In genomic region chr9:84668204-84669007, GRCh38 we compare ENCODE assay signal across 8 cellular contexts. TPM values are rescaled to one million over a fixed set of nuclear protein-coding genes. Genes with fewer than 3 reads are reported as not detected.
A peak's percentile ranks its signal among the peaks of the same experiment; 100 is the strongest.
DNase-seq lines count a peak whose midpoint lies in the region; ATAC-seq, FAIRE-seq and TF ChIP-seq lines count a peak whose summit lies in the region.

No MANE protein-coding gene starts in this region.

- H3K27me3 ChIP-seq in bronchial epithelial cell (ENCODE audit: control insufficient read depth, insufficient read depth, low read length) = peaks cover 15% of the 10 kb centered on the region
- H3K27me3 ChIP-seq in skeletal muscle tissue (ENCODE audit: control insufficient read depth in 3 of 3, insufficient read depth in 3 of 3, low read length in 3 of 3) = peaks cover 25 to 44% (median 38%) of the 10 kb centered on the region in 3 donors

- no peak overlapping the region for H3K27ac ChIP-seq in skeletal muscle tissue (ENCODE audit: low read depth, low read length)

- peak overlapping the region; percentile 28 for H3K4me3 ChIP-seq in bronchial epithelial cell (ENCODE audit: low read depth, low read length)
- H3K4me3 ChIP-seq in skeletal muscle tissue (ENCODE audit: low read length in 3 of 3) = peak overlapping the region; percentile 72 to 75 (median 73)

- no peak for FAIRE-seq in bronchial epithelial cell (lab: Jason Lieb, UNC)

- H3K36me3 ChIP-seq in bronchial epithelial cell (ENCODE audit: control insufficient read depth, insufficient read depth, low read length) = no peaks in the 10 kb centered on the region
- no peaks in the 10 kb centered on the region for H3K36me3 ChIP-seq in skeletal muscle tissue (ENCODE audit: control insufficient read depth in 3 of 3, insufficient read depth in 3 of 3, low read length in 3 of 3)

- H3K9me3 ChIP-seq in skeletal muscle tissue (ENCODE audit: control insufficient read depth in 3 of 3, low read length in 3 of 3) = no peaks in the 10 kb centered on the region

- DNase-seq in COR-L47 (lab: John Stamatoyannopoulos, UW) (peak; percentile 85), HK-2 (ENCODE audit: unreplicated experiment) (peak; percentile 56), RPMI8226 (peak; percentile 77), bronchial epithelial cell (ENCODE audit: low read depth) (peak; percentile 54), inferior parietal cortex (ENCODE audit: extremely low spot score) (peak; percentile 85), NCI-H187 treated with DMSO at 0.1 percent for 48 hours (lab: John Stamatoyannopoulos, UW) (no peak)

- peak; percentile 69 for ATAC-seq in GM19452 (IDR thresholded peaks at IDR 0.05; ENCODE audit: unreplicated experiment)

- H3K9ac ChIP-seq in skeletal muscle tissue (ENCODE audit: low read depth in 1 of 3, low read length in 3 of 3) = peak overlapping the region in 2 of 3 donors; percentile 2 to 55

- H3K4me1 ChIP-seq in skeletal muscle tissue (ENCODE audit: control insufficient read depth in 3 of 3, insufficient read depth in 3 of 3, low read length in 3 of 3) = peaks cover 13 to 27% (median 18%) of the 10 kb centered on the region in 3 donors

- TF ChIP-seq CTCF in bronchial epithelial cell (IDR thresholded peaks at IDR 0.05; ENCODE audit: insufficient read depth, low read length, severe bottlenecking) = peak; percentile 50

RNA-seq across cellular contexts. Expression of gene NTRK2, which starts 1.1 kb away (rescaled TPM):
- total RNA-seq in bronchial epithelial cell = not detected in 2 replicates
- 26.6 TPM for total RNA-seq in skeletal muscle tissue

Comparison
In these comparisons a context has a peak if more than half of its experiments do, and no peak if none do; other contexts are left out.
1. RNA of gene NTRK2, which starts 1.1 kb away (total RNA-seq): 26.6 TPM in skeletal muscle tissue (single experiment); not detected in bronchial epithelial cell; every median in the first group is over 10 times any median in the second.